1 cellular context compared by ENCODE assay signal in genomic region chr4:113711883-113712662, GRCh38.
TF ChIP-seq lines count a peak whose summit lies in the region.

No MANE protein-coding gene starts in this region.

TF ChIP-seq in SK-N-SH treated with all-trans-retinoic acid at 6 μM for 48 hours, 23 proteins besides CTCF, POLR2A, EP300 and RAD21 (continued from another document):
- TF ChIP-seq TSHZ2 (CRISPR knock-in tag; IDR thresholded peaks at IDR 0.05) (no peak), CSDC2 (CRISPR knock-in tag; IDR thresholded peaks at IDR 0.05) (no peak), OSR1 (CRISPR knock-in tag; IDR thresholded peaks at IDR 0.05) (no peak), ZC3H10 (CRISPR knock-in tag; IDR thresholded peaks at IDR 0.05) (no peak)
